In genomic region chr1:116514708-116515525, GRCh38 we compare ENCODE assay signal across 8 cellular contexts. TPM values are rescaled to one million over a fixed set of nuclear protein-coding genes. Genes with fewer than 3 reads are reported as not detected.
A peak's percentile ranks its signal among the peaks of the same experiment; 100 is the strongest.
DNase-seq lines count a peak whose midpoint lies in the region; ATAC-seq and TF ChIP-seq lines count a peak whose summit lies in the region.

No MANE protein-coding gene starts in this region.

- in situ Hi-C loops in GM13976 (cut with MboI; ENCODE audit: low sequenced_read_pairs, unreplicated experiment), result no loop called here

- DNase-seq in GM13976 (ENCODE audit: low spot score), result peak; percentile 60
- no peak for DNase-seq in GM23338 (ENCODE audit: low spot score)
- DNase-seq in NB4 (ENCODE audit: low read depth), result peak; percentile 98
- peak; percentile 34 for DNase-seq in activated T-helper 1 cell treated with Interleukin-2 at 50 U/mL for 16 hours (ENCODE audit: low read depth)
- peak in 1 of 3 donors; percentile 50 for DNase-seq in mucosa of descending colon
- no peak for DNase-seq in dedifferentiated amniotic fluid mesenchymal stem cell (ENCODE audit: extremely low spot score)
- DNase-seq in tibial artery, result no peak
- no peak for DNase-seq in foreskin melanocyte

- H3F3A ChIP-seq in GM23338 (replicated peaks; ENCODE audit: low read depth), result no peaks in the 10 kb centered on the region

- H4K20me1 ChIP-seq in GM23338 (replicated peaks; ENCODE audit: insufficient read depth), result no peaks in the 10 kb centered on the region; the same call in 1 of the 2 replicates

- intact Hi-C loops in mucosa of descending colon (cut with DNase I, micrococcal nuclease) (no loop called here), tibial artery (cut with DNase I; ENCODE audit: low total_unique reads) (no loop called here)

- H3K36me3 Mint-ChIP-seq in GM23338 (ENCODE audit: low read depth), result peaks cover 3% of the 10 kb centered on the region; the same call in 2 of the 3 replicates

- H3K4me3 ChIP-seq in GM23338 (no peak overlapping the region), NB4 (ENCODE audit: low read depth, low read length) (no peak overlapping the region), mucosa of descending colon (no peak overlapping the region), tibial artery (no peak overlapping the region)

- peaks cover 7% of the 10 kb centered on the region; the same call in 2 of the 3 replicates for H3K9me3 Mint-ChIP-seq in GM23338

- H3K27ac ChIP-seq in GM23338 (ENCODE audit: low read depth) (peak overlapping the region; percentile 26; the same call in 1 of the 2 replicates), tibial artery (peak overlapping the region in 1 of 2 donors; percentile 44)

- H2AFZ ChIP-seq in GM23338, result no peak overlapping the region

- H3K27me3 Mint-ChIP-seq in GM23338 (ENCODE audit: insufficient read depth, low read depth, poor library complexity), result peaks cover 6% of the 10 kb centered on the region

- TF ChIP-seq CTCF in GM13976 (IDR thresholded peaks at IDR 0.05; ENCODE audit: borderline replicate concordance, control extremely low read depth, extremely low read depth, insufficient read depth, missing control alignments) (no peak), GM23338 (conservative IDR thresholded peaks at IDR 0.05; ENCODE audit: low read depth in 2 of 2) (no peak), NB4 (IDR thresholded peaks at IDR 0.05; ENCODE audit: low read depth, low read length) (no peak), mucosa of descending colon (IDR thresholded peaks at IDR 0.05) (no peak), tibial artery (IDR thresholded peaks at IDR 0.05) (no peak)

- peaks cover 5% of the 10 kb centered on the region; the same call in 2 of the 3 replicates for H3K4me1 Mint-ChIP-seq in GM23338

- H3K4me1 ChIP-seq in GM23338 (ENCODE audit: insufficient read depth), result no peaks in the 10 kb centered on the region
- H3K4me1 ChIP-seq in mucosa of descending colon (ENCODE audit: low read depth), result peaks cover 5% of the 10 kb centered on the region
- H3K4me1 ChIP-seq in tibial artery, result no peaks in the 10 kb centered on the region

- H3K9me2 ChIP-seq in GM23338 (ENCODE audit: insufficient read depth), result no peaks in the 10 kb centered on the region

- H3K4me3 Mint-ChIP-seq in GM23338, result no peak overlapping the region

- H3K4me2 ChIP-seq in GM23338, result no peak overlapping the region

- H3K9me3 ChIP-seq in mucosa of descending colon, result no peaks in the 10 kb centered on the region
- no peaks in the 10 kb centered on the region for H3K9me3 ChIP-seq in tibial artery

- ATAC-seq in GM23338, result no peak
- ATAC-seq in mucosa of descending colon, result peak; percentile 66

- no peak overlapping the region for H3K27ac Mint-ChIP-seq in GM23338

- H3K27me3 ChIP-seq in GM23338 (ENCODE audit: insufficient read depth), result no peaks in the 10 kb centered on the region
- no peaks in the 10 kb centered on the region for H3K27me3 ChIP-seq in tibial artery

- H3K36me3 ChIP-seq in GM23338 (ENCODE audit: insufficient read depth), result no peaks in the 10 kb centered on the region
- no peaks in the 10 kb centered on the region for H3K36me3 ChIP-seq in mucosa of descending colon (ENCODE audit: low read depth)
- peaks cover 0 to 11% (median 7%) of the 10 kb centered on the region in 3 donors for H3K36me3 ChIP-seq in tibial artery

- no peaks in the 10 kb centered on the region for H3K79me2 ChIP-seq in GM23338 (replicated peaks; ENCODE audit: insufficient read depth)

- no peak for TF ChIP-seq POLR2A in NB4 (IDR thresholded peaks at IDR 0.05; ENCODE audit: extremely low read depth, insufficient read length)

TF ChIP-seq in GM23338, 12 proteins besides CTCF, POLR2A, EP300 and RAD21 (continues in another document):
- TF ChIP-seq NANOG (IDR thresholded peaks at IDR 0.05; ENCODE audit: borderline replicate concordance) (no peak), ZNF114 (CRISPR knock-in tag; IDR thresholded peaks at IDR 0.05) (no peak), ETS1 (IDR thresholded peaks at IDR 0.05) (no peak), STAT1 (IDR thresholded peaks at IDR 0.05; ENCODE audit: unreplicated experiment) (no peak), CREB1 (CRISPR knock-in tag; IDR thresholded peaks at IDR 0.05; ENCODE audit: low read depth) (no peak), ZNF462 (CRISPR knock-in tag; IDR thresholded peaks at IDR 0.05) (no peak), JUNB (IDR thresholded peaks at IDR 0.05; ENCODE audit: unreplicated experiment) (no peak), ZNF331 (CRISPR knock-in tag; IDR thresholded peaks at IDR 0.05; ENCODE audit: low read depth) (no peak)

RNA-seq across cellular contexts. Expression of gene CD58, which starts 55.9 kb away (rescaled TPM):
- 9.2 and 10.3 TPM in 2 replicates for total RNA-seq in GM23338 (2014; rRNA removed; shearing (Covaris generic))
- polyA plus RNA-seq in GM23338 (2016; fragmentation: Nextera tagmentation; extraction: Ambion mirVana), result 11.6 and 12.5 TPM in 2 replicates
- 10 to 100 TPM; 19.3 to 31.9 (median 31.0) TPM for total RNA-seq in mucosa of descending colon

Comparison
In these comparisons a context has a peak if more than half of its experiments do, and no peak if none do; other contexts are left out.
1. DNase-seq: peak in GM13976 (single experiment), NB4 (single experiment) and activated T-helper 1 cell treated with Interleukin-2 at 50 U/mL for 16 hours (single experiment); none in GM23338 (single experiment), dedifferentiated amniotic fluid mesenchymal stem cell (single experiment), tibial artery (0 of 2) and foreskin melanocyte (single experiment).